In the genomic region with DNA sequence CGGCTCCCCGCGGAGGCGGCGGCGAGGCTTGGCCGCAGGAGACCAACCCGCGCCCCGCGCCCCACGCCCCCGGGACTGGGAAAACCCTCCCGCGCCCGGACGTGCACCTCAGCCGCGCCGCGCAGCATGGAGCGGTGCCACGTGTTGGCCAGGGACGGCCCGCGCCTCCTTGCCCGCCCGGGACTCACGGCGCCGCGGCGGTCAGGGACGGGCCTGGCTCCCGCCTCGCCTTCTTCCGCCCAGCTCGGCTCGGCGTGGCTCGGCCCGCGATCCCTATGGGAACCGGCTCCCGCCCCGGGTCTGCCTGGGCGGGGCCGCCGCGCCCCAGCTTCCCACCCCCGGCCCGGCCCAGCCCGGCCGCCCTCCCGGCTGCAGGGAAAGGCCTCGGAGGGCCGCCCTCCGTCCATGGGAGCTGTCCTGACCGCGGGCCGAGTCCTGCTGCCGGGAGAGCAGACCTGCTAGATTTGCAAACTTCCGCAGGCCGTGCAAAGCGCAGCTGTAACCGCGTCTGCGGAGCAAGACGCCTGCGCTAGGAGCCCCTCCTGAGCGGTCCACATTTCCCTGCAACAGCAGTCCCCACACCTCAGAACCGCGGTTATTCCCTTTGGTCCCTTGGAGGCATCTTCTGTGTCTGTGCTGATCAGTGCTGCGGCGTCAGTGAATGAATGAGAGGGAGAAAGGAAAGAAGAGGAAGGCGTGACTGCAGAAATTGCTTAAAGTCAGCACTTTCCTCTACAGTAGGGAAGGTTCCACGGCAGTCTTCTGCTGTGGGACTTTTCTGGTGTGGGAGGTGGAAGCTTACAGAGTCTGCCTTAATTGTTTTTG, we compare ENCODE assay signal across 8 cellular contexts. TPM values are rescaled to one million over a fixed set of nuclear protein-coding genes. Genes with fewer than 3 reads are reported as not detected.
A peak's percentile ranks its signal among the peaks of the same experiment; 100 is the strongest.
DNase-seq lines count a peak whose midpoint lies in the region; ATAC-seq and TF ChIP-seq lines count a peak whose summit lies in the region.

A gene (minus strand): TSS at position 246 of the 825 bp plus-strand sequence. CDS start 1,013 bp downstream, outside the sequence.

- H3K36me3 Mint-ChIP-seq in activated naive CD4-positive, alpha-beta T cell treated with anti-CD3 and anti-CD28 coated beads, Interleukin-2, amount 50 U/mL, for 24 hours = no peaks in the 10 kb centered on the region

- H3K27ac Mint-ChIP-seq in activated naive CD4-positive, alpha-beta T cell treated with anti-CD3 and anti-CD28 coated beads, Interleukin-2, amount 50 U/mL, for 24 hours = peak within 1 kb of the TSS; percentile 93

- H3K36me3 ChIP-seq in neutrophil = no peaks in the 10 kb centered on the region
- no peaks in the 10 kb centered on the region for H3K36me3 ChIP-seq in testis (ENCODE audit: low read depth, missing control alignments)

- peaks cover 15 to 18% of the 10 kb centered on the region in 2 experiments for H3K4me1 ChIP-seq in neutrophil (ENCODE audit: control insufficient read depth in 1 of 2, insufficient read depth in 1 of 2, low read depth in 1 of 2, low read length in 1 of 2)
- H3K4me1 ChIP-seq in testis = peaks cover 3% of the 10 kb centered on the region

- TF ChIP-seq CTCF in neutrophil (IDR thresholded peaks at IDR 0.05) (no peak), testis (IDR thresholded peaks at IDR 0.05) (no peak)

- peak within 1 kb of the TSS; percentile 41 to 55 for H3K4me3 ChIP-seq in neutrophil (ENCODE audit: low read depth in 1 of 2, low read length in 1 of 2)
- peak within 1 kb of the TSS; percentile 73 to 75 for H3K4me3 ChIP-seq in testis

- peaks cover 16% of the 10 kb centered on the region for H3K4me1 Mint-ChIP-seq in activated naive CD4-positive, alpha-beta T cell treated with anti-CD3 and anti-CD28 coated beads, Interleukin-2, amount 50 U/mL, for 24 hours

- DNase-seq in C1 segment of cervical spinal cord (lab: John Stamatoyannopoulos, UW) (peak in 11 of 14 donors; percentile 19 to 67 (median 60)), glomerular endothelial cell (ENCODE audit: extremely low read depth, low read depth, low spot score) (no peak), testis (peak; percentile 62)

- no peak within 1 kb of the TSS for H3K27ac ChIP-seq in neutrophil
- peak within 1 kb of the TSS; percentile 70 to 81 for H3K27ac ChIP-seq in testis

- H3K9me3 ChIP-seq in neutrophil (no peaks in the 10 kb centered on the region), testis (no peaks in the 10 kb centered on the region)

- WGBS in testis, 2 donors = 0 to 2% methylated on average over 15 to 65 of the region's 77 CpGs

- peak; percentile 50 for ATAC-seq in HG03442 (IDR thresholded peaks at IDR 0.05; ENCODE audit: unreplicated experiment)

- intact Hi-C loops in testis (cut with DNase I; ENCODE audit: low total_unique reads) = no loop called here

- peak within 1 kb of the TSS; percentile 95 for H3K4me3 Mint-ChIP-seq in activated naive CD4-positive, alpha-beta T cell treated with anti-CD3 and anti-CD28 coated beads, Interleukin-2, amount 50 U/mL, for 24 hours

- H3K27me3 ChIP-seq in neutrophil = peaks cover 38% of the 10 kb centered on the region
- H3K27me3 ChIP-seq in testis = no peaks in the 10 kb centered on the region

- peak; percentile 56 for TF ChIP-seq POLR2A in GM19193 (IDR thresholded peaks at IDR 0.05; ENCODE audit: extremely low read depth, insufficient read depth, insufficient read length)
- peak; percentile 51 for TF ChIP-seq POLR2A in Raji (IDR thresholded peaks at IDR 0.05; ENCODE audit: insufficient read depth, low read depth, low read length)
- TF ChIP-seq POLR2A in testis (IDR thresholded peaks at IDR 0.05) = no peak

- peaks cover 2% of the 10 kb centered on the region for H3K27me3 Mint-ChIP-seq in activated naive CD4-positive, alpha-beta T cell treated with anti-CD3 and anti-CD28 coated beads, Interleukin-2, amount 50 U/mL, for 24 hours

- H3K9me3 Mint-ChIP-seq in activated naive CD4-positive, alpha-beta T cell treated with anti-CD3 and anti-CD28 coated beads, Interleukin-2, amount 50 U/mL, for 24 hours = no peaks in the 10 kb centered on the region

RNA-seq across cellular contexts. Expression of the gene that starts here (rescaled TPM):
- total RNA-seq in glomerular endothelial cell (15.8 and 24.3 TPM in 2 replicates), testis (1 to 10 TPM; 2.0 to 4.4 TPM)
- 3.3 TPM for polyA plus RNA-seq in testis (ENCODE audit: insufficient read depth, low read depth, low replicate concordance)
